1 cellular context compared by ENCODE assay signal in the genomic region with DNA sequence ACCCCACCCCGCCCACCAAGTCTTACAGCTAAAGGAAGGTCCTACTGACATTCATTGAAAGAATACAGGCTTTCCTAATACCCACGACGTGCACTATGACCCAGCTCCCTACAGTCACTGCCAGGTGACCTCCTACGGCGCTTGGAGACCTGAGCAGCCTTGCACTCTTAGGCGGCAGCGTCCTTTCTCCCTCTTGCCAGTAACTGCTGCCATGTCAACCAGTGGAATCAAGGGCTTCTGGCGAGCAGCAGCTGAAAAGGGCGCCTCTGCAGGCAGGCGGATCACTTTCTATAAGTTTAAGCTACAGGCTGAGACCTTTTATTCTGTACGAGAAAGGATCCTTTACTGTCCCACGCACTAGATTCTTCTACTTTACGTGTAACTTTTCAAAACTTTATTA.
TF ChIP-seq lines count a peak whose summit lies in the region.

No MANE protein-coding gene starts in this region.

TF ChIP-seq in GM23338, 12 proteins besides CTCF, POLR2A, EP300 and RAD21 (continued from another document):
- TF ChIP-seq, protein P1, sequence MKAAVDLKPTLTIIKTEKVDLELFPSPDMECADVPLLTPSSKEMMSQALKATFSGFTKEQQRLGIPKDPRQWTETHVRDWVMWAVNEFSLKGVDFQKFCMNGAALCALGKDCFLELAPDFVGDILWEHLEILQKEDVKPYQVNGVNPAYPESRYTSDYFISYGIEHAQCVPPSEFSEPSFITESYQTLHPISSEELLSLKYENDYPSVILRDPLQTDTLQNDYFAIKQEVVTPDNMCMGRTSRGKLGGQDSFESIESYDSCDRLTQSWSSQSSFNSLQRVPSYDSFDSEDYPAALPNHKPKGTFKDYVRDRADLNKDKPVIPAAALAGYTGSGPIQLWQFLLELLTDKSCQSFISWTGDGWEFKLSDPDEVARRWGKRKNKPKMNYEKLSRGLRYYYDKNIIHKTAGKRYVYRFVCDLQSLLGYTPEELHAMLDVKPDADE (IDR thresholded peaks at IDR 0.05), result no peak
- TF ChIP-seq, protein P2, sequence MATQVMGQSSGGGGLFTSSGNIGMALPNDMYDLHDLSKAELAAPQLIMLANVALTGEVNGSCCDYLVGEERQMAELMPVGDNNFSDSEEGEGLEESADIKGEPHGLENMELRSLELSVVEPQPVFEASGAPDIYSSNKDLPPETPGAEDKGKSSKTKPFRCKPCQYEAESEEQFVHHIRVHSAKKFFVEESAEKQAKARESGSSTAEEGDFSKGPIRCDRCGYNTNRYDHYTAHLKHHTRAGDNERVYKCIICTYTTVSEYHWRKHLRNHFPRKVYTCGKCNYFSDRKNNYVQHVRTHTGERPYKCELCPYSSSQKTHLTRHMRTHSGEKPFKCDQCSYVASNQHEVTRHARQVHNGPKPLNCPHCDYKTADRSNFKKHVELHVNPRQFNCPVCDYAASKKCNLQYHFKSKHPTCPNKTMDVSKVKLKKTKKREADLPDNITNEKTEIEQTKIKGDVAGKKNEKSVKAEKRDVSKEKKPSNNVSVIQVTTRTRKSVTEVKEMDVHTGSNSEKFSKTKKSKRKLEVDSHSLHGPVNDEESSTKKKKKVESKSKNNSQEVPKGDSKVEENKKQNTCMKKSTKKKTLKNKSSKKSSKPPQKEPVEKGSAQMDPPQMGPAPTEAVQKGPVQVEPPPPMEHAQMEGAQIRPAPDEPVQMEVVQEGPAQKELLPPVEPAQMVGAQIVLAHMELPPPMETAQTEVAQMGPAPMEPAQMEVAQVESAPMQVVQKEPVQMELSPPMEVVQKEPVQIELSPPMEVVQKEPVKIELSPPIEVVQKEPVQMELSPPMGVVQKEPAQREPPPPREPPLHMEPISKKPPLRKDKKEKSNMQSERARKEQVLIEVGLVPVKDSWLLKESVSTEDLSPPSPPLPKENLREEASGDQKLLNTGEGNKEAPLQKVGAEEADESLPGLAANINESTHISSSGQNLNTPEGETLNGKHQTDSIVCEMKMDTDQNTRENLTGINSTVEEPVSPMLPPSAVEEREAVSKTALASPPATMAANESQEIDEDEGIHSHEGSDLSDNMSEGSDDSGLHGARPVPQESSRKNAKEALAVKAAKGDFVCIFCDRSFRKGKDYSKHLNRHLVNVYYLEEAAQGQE (IDR thresholded peaks at IDR 0.05; ENCODE audit: unreplicated experiment), result no peak
- TF ChIP-seq CREB1 (CRISPR knock-in tag; IDR thresholded peaks at IDR 0.05; ENCODE audit: low read depth) (no peak), POLR2AphosphoS5 (IDR thresholded peaks at IDR 0.05; ENCODE audit: low read depth) (no peak), JUNB (IDR thresholded peaks at IDR 0.05; ENCODE audit: unreplicated experiment) (no peak)
